Comparison of ENCODE assay signal across 2 cellular contexts in the genomic region with DNA sequence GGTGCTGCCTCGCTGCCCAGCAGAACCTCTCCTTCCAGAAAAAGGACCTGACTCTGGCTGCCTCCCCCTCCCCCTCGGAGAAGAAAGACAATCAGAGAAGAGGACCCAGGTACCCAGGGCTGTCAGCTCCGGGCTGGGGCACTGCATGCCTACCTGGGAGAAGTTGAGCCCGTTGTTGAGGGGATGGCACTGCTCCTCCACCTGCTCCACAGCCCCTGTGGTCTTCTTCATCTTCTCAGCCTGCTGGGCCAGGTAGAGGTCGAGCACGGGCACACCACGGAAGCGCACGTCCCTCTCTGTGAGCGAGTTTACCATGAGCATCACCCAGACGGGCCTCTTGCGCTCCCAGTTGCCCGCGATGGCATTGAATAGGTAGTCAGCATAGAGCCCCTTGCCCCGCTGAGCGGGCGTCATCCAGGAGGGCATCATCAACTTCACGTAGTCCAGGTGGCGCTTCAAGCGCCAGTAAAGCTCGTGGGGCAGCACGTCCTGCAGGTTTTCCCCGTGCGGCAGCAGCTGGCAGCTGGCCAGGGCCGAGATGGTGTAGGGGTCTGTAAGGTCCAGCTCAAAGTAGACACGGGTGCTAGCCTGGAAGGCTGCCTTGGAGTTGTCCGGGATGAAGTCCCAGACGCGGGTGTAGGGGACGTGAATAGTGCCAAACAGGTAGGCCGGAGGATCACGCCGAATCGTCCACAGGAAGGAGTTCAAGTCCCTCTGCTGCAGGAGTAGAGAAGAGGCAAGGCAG.
TF ChIP-seq lines count a peak whose summit lies in the region.

No MANE protein-coding gene starts in this region.

TF ChIP-seq in K562, 482 proteins besides CTCF, POLR2A, EP300 and RAD21:
- TF ChIP-seq, protein P1, sequence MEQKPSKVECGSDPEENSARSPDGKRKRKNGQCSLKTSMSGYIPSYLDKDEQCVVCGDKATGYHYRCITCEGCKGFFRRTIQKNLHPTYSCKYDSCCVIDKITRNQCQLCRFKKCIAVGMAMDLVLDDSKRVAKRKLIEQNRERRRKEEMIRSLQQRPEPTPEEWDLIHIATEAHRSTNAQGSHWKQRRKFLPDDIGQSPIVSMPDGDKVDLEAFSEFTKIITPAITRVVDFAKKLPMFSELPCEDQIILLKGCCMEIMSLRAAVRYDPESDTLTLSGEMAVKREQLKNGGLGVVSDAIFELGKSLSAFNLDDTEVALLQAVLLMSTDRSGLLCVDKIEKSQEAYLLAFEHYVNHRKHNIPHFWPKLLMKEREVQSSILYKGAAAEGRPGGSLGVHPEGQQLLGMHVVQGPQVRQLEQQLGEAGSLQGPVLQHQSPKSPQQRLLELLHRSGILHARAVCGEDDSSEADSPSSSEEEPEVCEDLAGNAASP (IDR thresholded peaks at IDR 0.05), result no peak
- TF ChIP-seq ZKSCAN8 (CRISPR knock-in tag; IDR thresholded peaks at IDR 0.05) (no peak), ZNF23 (CRISPR knock-in tag; IDR thresholded peaks at IDR 0.05) (no peak), GATAD2B (IDR thresholded peaks at IDR 0.05; ENCODE audit: borderline replicate concordance) (no peak), ZFPM2 (CRISPR knock-in tag; IDR thresholded peaks at IDR 0.05) (no peak), ZNF589 (CRISPR knock-in tag; IDR thresholded peaks at IDR 0.05; ENCODE audit: low read depth) (no peak), NR2F6 (CRISPR knock-in tag; IDR thresholded peaks at IDR 0.05) (no peak), NFIC (IDR thresholded peaks at IDR 0.05) (peak; percentile 25; the same call in 1 of the 2 replicates)

TF ChIP-seq in H1, 55 proteins besides CTCF, POLR2A, EP300 and RAD21:
- TF ChIP-seq BRCA1 (IDR thresholded peaks at IDR 0.05; ENCODE audit: low read depth, low read length) (no peak), MAFK (IDR thresholded peaks at IDR 0.05; ENCODE audit: low read depth, low read length) (no peak), KDM1A (IDR thresholded peaks at IDR 0.05; ENCODE audit: borderline replicate concordance, low read length) (no peak), CTBP2 (IDR thresholded peaks at IDR 0.05; ENCODE audit: borderline replicate concordance, insufficient read depth, insufficient read length, low read length) (no peak), KDM5A (IDR thresholded peaks at IDR 0.05; ENCODE audit: low read length) (no peak), CEBPB (IDR thresholded peaks at IDR 0.05; ENCODE audit: low read depth, low read length) (no peak), GABPA (IDR thresholded peaks at IDR 0.05; ENCODE audit: borderline replicate concordance, insufficient read depth, low read length) (no peak), SIN3A (conservative IDR thresholded peaks at IDR 0.05 in 1 of 2, IDR thresholded peaks at IDR 0.05 in 1 of 2; ENCODE audit: low read depth in 1 of 2, low read length in 2 of 2) (no peak), CHD1 (IDR thresholded peaks at IDR 0.05; ENCODE audit: low read depth, low read length) (no peak), TBP (IDR thresholded peaks at IDR 0.05; ENCODE audit: low read depth, low read length) (no peak), SRF (IDR thresholded peaks at IDR 0.05; ENCODE audit: low read depth, low read length) (no peak), JUND (IDR thresholded peaks at IDR 0.05; ENCODE audit: low read length) (no peak), SP1 (IDR thresholded peaks at IDR 0.05; ENCODE audit: low read depth, low read length) (no peak), EGR1 (IDR thresholded peaks at IDR 0.05; ENCODE audit: borderline replicate concordance, low read depth, low read length) (no peak), RNF2 (IDR thresholded peaks at IDR 0.05; ENCODE audit: borderline replicate concordance, low read depth, low read length, missing control alignments, poor library complexity, severe bottlenecking) (no peak), POU5F1 (IDR thresholded peaks at IDR 0.05; ENCODE audit: low read depth, low read length) (no peak), RBBP5 (IDR thresholded peaks at IDR 0.05; ENCODE audit: borderline replicate concordance, low read depth, low read length) (no peak), TAF7 (optimal IDR thresholded peaks at IDR 0.05; ENCODE audit: borderline replicate concordance, low read depth, low read length) (no peak)
- TF ChIP-seq, protein P2, sequence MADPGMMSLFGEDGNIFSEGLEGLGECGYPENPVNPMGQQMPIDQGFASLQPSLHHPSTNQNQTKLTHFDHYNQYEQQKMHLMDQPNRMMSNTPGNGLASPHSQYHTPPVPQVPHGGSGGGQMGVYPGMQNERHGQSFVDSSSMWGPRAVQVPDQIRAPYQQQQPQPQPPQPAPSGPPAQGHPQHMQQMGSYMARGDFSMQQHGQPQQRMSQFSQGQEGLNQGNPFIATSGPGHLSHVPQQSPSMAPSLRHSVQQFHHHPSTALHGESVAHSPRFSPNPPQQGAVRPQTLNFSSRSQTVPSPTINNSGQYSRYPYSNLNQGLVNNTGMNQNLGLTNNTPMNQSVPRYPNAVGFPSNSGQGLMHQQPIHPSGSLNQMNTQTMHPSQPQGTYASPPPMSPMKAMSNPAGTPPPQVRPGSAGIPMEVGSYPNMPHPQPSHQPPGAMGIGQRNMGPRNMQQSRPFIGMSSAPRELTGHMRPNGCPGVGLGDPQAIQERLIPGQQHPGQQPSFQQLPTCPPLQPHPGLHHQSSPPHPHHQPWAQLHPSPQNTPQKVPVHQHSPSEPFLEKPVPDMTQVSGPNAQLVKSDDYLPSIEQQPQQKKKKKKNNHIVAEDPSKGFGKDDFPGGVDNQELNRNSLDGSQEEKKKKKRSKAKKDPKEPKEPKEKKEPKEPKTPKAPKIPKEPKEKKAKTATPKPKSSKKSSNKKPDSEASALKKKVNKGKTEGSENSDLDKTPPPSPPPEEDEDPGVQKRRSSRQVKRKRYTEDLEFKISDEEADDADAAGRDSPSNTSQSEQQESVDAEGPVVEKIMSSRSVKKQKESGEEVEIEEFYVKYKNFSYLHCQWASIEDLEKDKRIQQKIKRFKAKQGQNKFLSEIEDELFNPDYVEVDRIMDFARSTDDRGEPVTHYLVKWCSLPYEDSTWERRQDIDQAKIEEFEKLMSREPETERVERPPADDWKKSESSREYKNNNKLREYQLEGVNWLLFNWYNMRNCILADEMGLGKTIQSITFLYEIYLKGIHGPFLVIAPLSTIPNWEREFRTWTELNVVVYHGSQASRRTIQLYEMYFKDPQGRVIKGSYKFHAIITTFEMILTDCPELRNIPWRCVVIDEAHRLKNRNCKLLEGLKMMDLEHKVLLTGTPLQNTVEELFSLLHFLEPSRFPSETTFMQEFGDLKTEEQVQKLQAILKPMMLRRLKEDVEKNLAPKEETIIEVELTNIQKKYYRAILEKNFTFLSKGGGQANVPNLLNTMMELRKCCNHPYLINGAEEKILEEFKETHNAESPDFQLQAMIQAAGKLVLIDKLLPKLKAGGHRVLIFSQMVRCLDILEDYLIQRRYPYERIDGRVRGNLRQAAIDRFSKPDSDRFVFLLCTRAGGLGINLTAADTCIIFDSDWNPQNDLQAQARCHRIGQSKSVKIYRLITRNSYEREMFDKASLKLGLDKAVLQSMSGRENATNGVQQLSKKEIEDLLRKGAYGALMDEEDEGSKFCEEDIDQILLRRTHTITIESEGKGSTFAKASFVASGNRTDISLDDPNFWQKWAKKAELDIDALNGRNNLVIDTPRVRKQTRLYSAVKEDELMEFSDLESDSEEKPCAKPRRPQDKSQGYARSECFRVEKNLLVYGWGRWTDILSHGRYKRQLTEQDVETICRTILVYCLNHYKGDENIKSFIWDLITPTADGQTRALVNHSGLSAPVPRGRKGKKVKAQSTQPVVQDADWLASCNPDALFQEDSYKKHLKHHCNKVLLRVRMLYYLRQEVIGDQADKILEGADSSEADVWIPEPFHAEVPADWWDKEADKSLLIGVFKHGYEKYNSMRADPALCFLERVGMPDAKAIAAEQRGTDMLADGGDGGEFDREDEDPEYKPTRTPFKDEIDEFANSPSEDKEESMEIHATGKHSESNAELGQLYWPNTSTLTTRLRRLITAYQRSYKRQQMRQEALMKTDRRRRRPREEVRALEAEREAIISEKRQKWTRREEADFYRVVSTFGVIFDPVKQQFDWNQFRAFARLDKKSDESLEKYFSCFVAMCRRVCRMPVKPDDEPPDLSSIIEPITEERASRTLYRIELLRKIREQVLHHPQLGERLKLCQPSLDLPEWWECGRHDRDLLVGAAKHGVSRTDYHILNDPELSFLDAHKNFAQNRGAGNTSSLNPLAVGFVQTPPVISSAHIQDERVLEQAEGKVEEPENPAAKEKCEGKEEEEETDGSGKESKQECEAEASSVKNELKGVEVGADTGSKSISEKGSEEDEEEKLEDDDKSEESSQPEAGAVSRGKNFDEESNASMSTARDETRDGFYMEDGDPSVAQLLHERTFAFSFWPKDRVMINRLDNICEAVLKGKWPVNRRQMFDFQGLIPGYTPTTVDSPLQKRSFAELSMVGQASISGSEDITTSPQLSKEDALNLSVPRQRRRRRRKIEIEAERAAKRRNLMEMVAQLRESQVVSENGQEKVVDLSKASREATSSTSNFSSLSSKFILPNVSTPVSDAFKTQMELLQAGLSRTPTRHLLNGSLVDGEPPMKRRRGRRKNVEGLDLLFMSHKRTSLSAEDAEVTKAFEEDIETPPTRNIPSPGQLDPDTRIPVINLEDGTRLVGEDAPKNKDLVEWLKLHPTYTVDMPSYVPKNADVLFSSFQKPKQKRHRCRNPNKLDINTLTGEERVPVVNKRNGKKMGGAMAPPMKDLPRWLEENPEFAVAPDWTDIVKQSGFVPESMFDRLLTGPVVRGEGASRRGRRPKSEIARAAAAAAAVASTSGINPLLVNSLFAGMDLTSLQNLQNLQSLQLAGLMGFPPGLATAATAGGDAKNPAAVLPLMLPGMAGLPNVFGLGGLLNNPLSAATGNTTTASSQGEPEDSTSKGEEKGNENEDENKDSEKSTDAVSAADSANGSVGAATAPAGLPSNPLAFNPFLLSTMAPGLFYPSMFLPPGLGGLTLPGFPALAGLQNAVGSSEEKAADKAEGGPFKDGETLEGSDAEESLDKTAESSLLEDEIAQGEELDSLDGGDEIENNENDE (IDR thresholded peaks at IDR 0.05; ENCODE audit: insufficient replicate concordance, low read length), result no peak
- TF ChIP-seq, protein P3, sequence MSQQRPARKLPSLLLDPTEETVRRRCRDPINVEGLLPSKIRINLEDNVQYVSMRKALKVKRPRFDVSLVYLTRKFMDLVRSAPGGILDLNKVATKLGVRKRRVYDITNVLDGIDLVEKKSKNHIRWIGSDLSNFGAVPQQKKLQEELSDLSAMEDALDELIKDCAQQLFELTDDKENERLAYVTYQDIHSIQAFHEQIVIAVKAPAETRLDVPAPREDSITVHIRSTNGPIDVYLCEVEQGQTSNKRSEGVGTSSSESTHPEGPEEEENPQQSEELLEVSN (IDR thresholded peaks at IDR 0.05), result no peak
